ENCODE assay signal across 19 cellular contexts in genomic region chr20:13493143-13493542, GRCh38.
"Had no signal": no experiment of that assay in that cellular context is flagged by ENCODE, and none has a peak within 500 bp of the region (broad histone marks: within the 10 kb centered on the region; RNA-seq: fewer than 3 reads in every experiment).

No MANE protein-coding gene starts in this region.

- H3K36me3 ChIP-seq: pancreas, sigmoid colon, thyroid gland had no signal

- H3K4me3 Mint-ChIP-seq: activated naive CD8-positive, alpha-beta T cell treated with anti-CD3 and anti-CD28 coated beads for 36 hours; activated T-cell treated with anti-CD3 and anti-CD28 coated beads, Interleukin-2, amount 50 U/mL, for 72 hours; brain; central memory CD8-positive, alpha-beta T cell; dendritic cell treated with granulocyte-macrophage colony-stimulating factor and Interleukin-4, amounts not matched to agents 40 ng/mL and 50 ng/mL, for 4 days; stimulated activated effector memory CD8-positive, alpha-beta T cell treated with anti-CD3 and anti-CD28 coated beads, Interleukin-12 subunit alpha, Interleukin-12 subunit beta, amount 100 ng/mL, for 72 hours; T-helper 1 cell treated with Interleukin-12 subunit alpha and Interleukin-12 subunit beta and Interleukin-4 antibody, amounts not matched to agents 30 μg/mL and 1 μg/mL, for 36 hours had no signal

- H3K9me3 ChIP-seq: pancreas, thyroid gland had no signal

- H3K27me3 ChIP-seq: pancreas, sigmoid colon, thyroid gland had no signal

- H3K27me3 Mint-ChIP-seq: activated naive CD8-positive, alpha-beta T cell treated with anti-CD3 and anti-CD28 coated beads for 36 hours; brain; central memory CD8-positive, alpha-beta T cell; dendritic cell treated with granulocyte-macrophage colony-stimulating factor and Interleukin-4, amounts not matched to agents 40 ng/mL and 50 ng/mL, for 4 days had no signal

- H3K4me3 ChIP-seq: pancreas, sigmoid colon, thyroid gland had no signal

- H3K4me1 Mint-ChIP-seq: central memory CD8-positive, alpha-beta T cell; stimulated activated effector memory CD8-positive, alpha-beta T cell treated with anti-CD3 and anti-CD28 coated beads, Interleukin-12 subunit alpha, Interleukin-12 subunit beta, amount 100 ng/mL, for 72 hours had no signal

- H3K27ac Mint-ChIP-seq: activated naive CD8-positive, alpha-beta T cell treated with anti-CD3 and anti-CD28 coated beads for 36 hours; activated T-cell treated with anti-CD3 and anti-CD28 coated beads, Interleukin-2, amount 50 U/mL, for 72 hours; brain; dendritic cell treated with granulocyte-macrophage colony-stimulating factor and Interleukin-4, amounts not matched to agents 40 ng/mL and 50 ng/mL, for 4 days; stimulated activated effector memory CD8-positive, alpha-beta T cell treated with anti-CD3 and anti-CD28 coated beads, Interleukin-12 subunit alpha, Interleukin-12 subunit beta, amount 100 ng/mL, for 72 hours; T-helper 1 cell treated with Interleukin-12 subunit alpha and Interleukin-12 subunit beta and Interleukin-4 antibody, amounts not matched to agents 30 μg/mL and 1 μg/mL, for 36 hours had no signal

- DNase-seq: activated CD4-positive, alpha-beta T cell treated with anti-CD3 and anti-CD28 coated beads for 48 hours; activated CD8-positive, alpha-beta memory T cell treated with anti-CD3 and anti-CD28 coated beads, Interleukin-2, amount 50 U/mL, for 48 hours; activated gamma-delta T cell treated with Interleukin-2 at 50 U/mL for 16 hours; activated naive CD8-positive, alpha-beta T cell treated with anti-CD3 and anti-CD28 coated beads for 36 hours; activated T-cell treated with anti-CD3 and anti-CD28 coated beads, Interleukin-2, amount 50 U/mL, for 72 hours; amygdala; effector memory CD4-positive, alpha-beta T cell; erythroblast; hippocampal formation; pancreas; SIG-M5; sigmoid colon; stimulated activated CD4-positive, alpha-beta T cell treated with anti-CD3 and anti-CD28 coated beads, Interleukin-12 subunit alpha, Interleukin-12 subunit beta, amount 100 ng/mL, for 4 hours; thyroid gland had no signal

- H3K36me3 Mint-ChIP-seq: stimulated activated effector memory CD8-positive, alpha-beta T cell treated with anti-CD3 and anti-CD28 coated beads, Interleukin-12 subunit alpha, Interleukin-12 subunit beta, amount 100 ng/mL, for 72 hours had no signal

- ATAC-seq: activated T-cell treated with anti-CD3 and anti-CD28 coated beads, Interleukin-2, amount 50 U/mL, for 72 hours; stimulated activated effector memory CD8-positive, alpha-beta T cell treated with anti-CD3 and anti-CD28 coated beads, Interleukin-12 subunit alpha, Interleukin-12 subunit beta, amount 100 ng/mL, for 72 hours had no signal
